ENCODE assay signal across 14 cellular contexts in genomic region chr13:109816112-109816978, GRCh38. TPM values are rescaled to one million over a fixed set of nuclear protein-coding genes. Genes with fewer than 3 reads are reported as not detected.
DNase-seq lines count a peak whose midpoint lies in the region; ATAC-seq, FAIRE-seq and TF ChIP-seq lines count a peak whose summit lies in the region.
"Had no signal": no experiment of that assay in that cellular context is flagged by ENCODE, and none has a peak within 500 bp of the region (broad histone marks: within the 10 kb centered on the region; RNA-seq: fewer than 3 reads in every experiment).

No MANE protein-coding gene starts in this region.

- H2AFZ ChIP-seq in keratinocyte (ENCODE audit: control insufficient read depth, low read length), result no peak overlapping the region

- dilution Hi-C loops in keratinocyte (cut with MboI; ENCODE audit: extremely low pct_ligation_motif_present, low sequenced_read_pairs), result no loop called here

- H3K4me2 ChIP-seq in BLaER1 (peak overlapping the region; percentile 10; the same call in 1 of the 2 replicates), keratinocyte (ENCODE audit: control insufficient read depth, extremely low read depth, insufficient read depth, low read depth, low read length) (peak overlapping the region; percentile 6)

- H3K27me3 Mint-ChIP-seq in activated CD8-positive, alpha-beta memory T cell treated with anti-CD3 and anti-CD28 coated beads, Interleukin-2, amount 10 ng/mL, durations not matched to agents 7 days and 5 days, result no peaks in the 10 kb centered on the region

- H3K4me1 ChIP-seq in BLaER1 (peaks cover 39% of the 10 kb centered on the region), keratinocyte (ENCODE audit: control insufficient read depth, extremely low read depth, insufficient read depth, low read length) (peaks cover 24% of the 10 kb centered on the region)
- H3K4me1 ChIP-seq: right atrium auricular region had no signal

- H3K36me3 ChIP-seq in BLaER1 (no peaks in the 10 kb centered on the region), keratinocyte (ENCODE audit: control insufficient read depth in 2 of 2, extremely low read depth in 1 of 2, insufficient read depth in 2 of 2, low read length in 2 of 2) (no peaks in the 10 kb centered on the region)
- H3K36me3 ChIP-seq: brain microvascular endothelial cell, right atrium auricular region had no signal

- H4K20me1 ChIP-seq in BLaER1 (no peaks in the 10 kb centered on the region), keratinocyte (ENCODE audit: control insufficient read depth, extremely low read depth, insufficient read depth, low read length) (no peaks in the 10 kb centered on the region)

- no peaks in the 10 kb centered on the region for H3K9me1 ChIP-seq in keratinocyte (ENCODE audit: control insufficient read depth, extremely low read depth, insufficient read depth, low read length)

- CTCF ChIA-PET in RWPE1 (lab: Yijun Ruan, JAX), result no interaction called here
- CTCF ChIA-PET in activated CD8-positive, alpha-beta memory T cell treated with anti-CD3 and anti-CD28 coated beads, Interleukin-2, amount 10 ng/mL, durations not matched to agents 7 days and 5 days (lab: Charles Lee), result no interaction called here

- no peaks in the 10 kb centered on the region for H3K79me2 ChIP-seq in keratinocyte (ENCODE audit: control insufficient read depth, insufficient read depth, low read length)

- no peaks in the 10 kb centered on the region for H3K9me3 Mint-ChIP-seq in activated CD8-positive, alpha-beta memory T cell treated with anti-CD3 and anti-CD28 coated beads, Interleukin-2, amount 10 ng/mL, durations not matched to agents 7 days and 5 days (ENCODE audit: low read depth)

- H3K27me3 ChIP-seq in BLaER1 (no peaks in the 10 kb centered on the region), keratinocyte (ENCODE audit: control insufficient read depth, extremely low read depth, insufficient read depth, low read length) (no peaks in the 10 kb centered on the region)
- H3K27me3 ChIP-seq: brain microvascular endothelial cell, right atrium auricular region had no signal

- no peak overlapping the region for H3K4me3 Mint-ChIP-seq in activated CD8-positive, alpha-beta memory T cell treated with anti-CD3 and anti-CD28 coated beads, Interleukin-2, amount 10 ng/mL, durations not matched to agents 7 days and 5 days
- H3K4me3 Mint-ChIP-seq: naive B cell had no signal

- peak; percentile 19 for DNase-seq in HPDE6-E6E7 (ENCODE audit: extremely low spot score)
- DNase-seq in RWPE1 (ENCODE audit: low spot score), result peak; percentile 20
- peak; percentile 13 for DNase-seq in keratinocyte (ENCODE audit: low read depth, low spot score)
- no peak for DNase-seq in activated CD8-positive, alpha-beta memory T cell treated with anti-CD3 and anti-CD28 coated beads, Interleukin-2, amount 10 ng/mL, durations not matched to agents 7 days and 5 days
- DNase-seq in H54 (ENCODE audit: insufficient read length, low spot score), result no peak
- DNase-seq: activated CD8-positive, alpha-beta memory T cell treated with anti-CD3 and anti-CD28 coated beads for 24 hours; naive B cell; stimulated activated naive CD8-positive, alpha-beta T cell treated with anti-CD3 and anti-CD28 coated beads, Interleukin-15, Interleukin-2, amounts not matched to agents 100 U/mL and 50 U/mL, for 24 hours had no signal

- H3K4me1 Mint-ChIP-seq in activated CD8-positive, alpha-beta memory T cell treated with anti-CD3 and anti-CD28 coated beads, Interleukin-2, amount 10 ng/mL, durations not matched to agents 7 days and 5 days, result no peaks in the 10 kb centered on the region
- H3K4me1 Mint-ChIP-seq: naive B cell had no signal

- peak; percentile 52 for FAIRE-seq in keratinocyte (lab: Jason Lieb, UNC)
- FAIRE-seq in H54 (lab: Jason Lieb, UNC), result no peak
- FAIRE-seq: GM12891 had no signal

- H3K4me3 ChIP-seq in BLaER1 (no peak overlapping the region), keratinocyte (ENCODE audit: control insufficient read depth in 2 of 3, extremely low read depth in 1 of 3, insufficient read depth in 2 of 3, low read depth in 1 of 3, low read length in 3 of 3) (no peak overlapping the region)
- H3K4me3 ChIP-seq: right atrium auricular region had no signal

- POLR2A ChIA-PET in RWPE1 (lab: Yijun Ruan, JAX; ENCODE audit: low non-redundant PET), result no interaction called here

- H3K9ac ChIP-seq in BLaER1 (no peak overlapping the region), keratinocyte (ENCODE audit: control insufficient read depth, extremely low read depth, insufficient read depth, low read length) (no peak overlapping the region)

- H3K27ac ChIP-seq in BLaER1 (no peak overlapping the region), RWPE1 (no peak overlapping the region), keratinocyte (ENCODE audit: control insufficient read depth, insufficient read depth, low read length) (no peak overlapping the region)
- H3K27ac ChIP-seq: brain microvascular endothelial cell, right atrium auricular region had no signal

- TF ChIP-seq POLR2A in GM18505 (IDR thresholded peaks at IDR 0.05; ENCODE audit: borderline replicate concordance, extremely low read depth, insufficient read depth, insufficient read length) (no peak), H54 (IDR thresholded peaks at IDR 0.05; ENCODE audit: low read depth, low read length) (no peak)

- no peak overlapping the region for H3K27ac Mint-ChIP-seq in activated CD8-positive, alpha-beta memory T cell treated with anti-CD3 and anti-CD28 coated beads, Interleukin-2, amount 10 ng/mL, durations not matched to agents 7 days and 5 days
- H3K27ac Mint-ChIP-seq: naive B cell had no signal

- no peak for ATAC-seq in activated CD8-positive, alpha-beta memory T cell treated with anti-CD3 and anti-CD28 coated beads, Interleukin-2, amount 10 ng/mL, durations not matched to agents 7 days and 5 days
- ATAC-seq in GM18505 (IDR thresholded peaks at IDR 0.05; ENCODE audit: unreplicated experiment), result no peak
- ATAC-seq in HG03095 (IDR thresholded peaks at IDR 0.05; ENCODE audit: unreplicated experiment), result no peak
- ATAC-seq: stimulated activated naive CD8-positive, alpha-beta T cell treated with anti-CD3 and anti-CD28 coated beads, Interleukin-15, Interleukin-2, amounts not matched to agents 100 U/mL and 50 U/mL, for 24 hours had no signal

- H3K9me3 ChIP-seq in BLaER1 (no peaks in the 10 kb centered on the region), keratinocyte (ENCODE audit: control insufficient read depth, low read depth, low read length) (no peaks in the 10 kb centered on the region)
- H3K9me3 ChIP-seq: right atrium auricular region had no signal

- no peaks in the 10 kb centered on the region for H3K36me3 Mint-ChIP-seq in activated CD8-positive, alpha-beta memory T cell treated with anti-CD3 and anti-CD28 coated beads, Interleukin-2, amount 10 ng/mL, durations not matched to agents 7 days and 5 days
- H3K36me3 Mint-ChIP-seq: naive B cell had no signal

- TF ChIP-seq CTCF in RWPE1 (conservative IDR thresholded peaks at IDR 0.05; ENCODE audit: low read depth), result no peak
- no peak for TF ChIP-seq CTCF in keratinocyte (optimal IDR thresholded peaks at IDR 0.05 in 1 of 3, IDR thresholded peaks at IDR 0.05 in 1 of 3, conservative IDR thresholded peaks at IDR 0.05 in 1 of 3; ENCODE audit: extremely low read depth in 1 of 3, insufficient read depth in 2 of 3, low read length in 3 of 3)

RNA-seq across cellular contexts. Expression of gene IRS2, which starts 30.0 kb away (rescaled TPM):
- 1.1 to 2.3 TPM (median 2.0 TPM) in 3 replicates for polyA plus RNA-seq in keratinocyte
- 14.3 TPM for polyA plus RNA-seq in keratinocyte (2011; ENCODE audit: low read depth)
- polyA plus RNA-seq in keratinocyte (2011; cell fraction: cytosol; rRNA removed), result 1.2 and 1.5 TPM in 2 replicates
- polyA plus RNA-seq in keratinocyte (2011; cell fraction: nucleus; rRNA removed), result 3.1 and 3.8 TPM in 2 replicates
- polyA plus RNA-seq in keratinocyte (2012; ENCODE audit: low replicate concordance), result 3.7 and 13.2 TPM in 2 replicates
- 0.73 to 1.7 TPM (median 1.3 TPM) in 3 replicates for polyA minus RNA-seq in keratinocyte
- polyA minus RNA-seq in keratinocyte (2011; cell fraction: cytosol; rRNA and poly(A)+ RNA removed), result 3.5 TPM
- 5.5 and 6.1 TPM in 2 replicates for polyA minus RNA-seq in keratinocyte (2011; cell fraction: nucleus; rRNA and poly(A)+ RNA removed)
- total RNA-seq in activated CD8-positive, alpha-beta memory T cell treated with anti-CD3 and anti-CD28 coated beads, Interleukin-2, amount 10 ng/mL, durations not matched to agents 7 days and 5 days, result 1 to 10 TPM; 1.6 to 2.0 TPM

Comparison
In these comparisons a context has a peak if more than half of its experiments do, and no peak if none do; other contexts are left out.
1. DNase-seq: peak in HPDE6-E6E7 (single experiment), RWPE1 (single experiment) and keratinocyte (single experiment); none in activated CD8-positive, alpha-beta memory T cell treated with anti-CD3 and anti-CD28 coated beads, Interleukin-2, amount 10 ng/mL, durations not matched to agents 7 days and 5 days (single experiment) and H54 (single experiment).